8 cellular contexts compared by ENCODE assay signal in the genomic region with DNA sequence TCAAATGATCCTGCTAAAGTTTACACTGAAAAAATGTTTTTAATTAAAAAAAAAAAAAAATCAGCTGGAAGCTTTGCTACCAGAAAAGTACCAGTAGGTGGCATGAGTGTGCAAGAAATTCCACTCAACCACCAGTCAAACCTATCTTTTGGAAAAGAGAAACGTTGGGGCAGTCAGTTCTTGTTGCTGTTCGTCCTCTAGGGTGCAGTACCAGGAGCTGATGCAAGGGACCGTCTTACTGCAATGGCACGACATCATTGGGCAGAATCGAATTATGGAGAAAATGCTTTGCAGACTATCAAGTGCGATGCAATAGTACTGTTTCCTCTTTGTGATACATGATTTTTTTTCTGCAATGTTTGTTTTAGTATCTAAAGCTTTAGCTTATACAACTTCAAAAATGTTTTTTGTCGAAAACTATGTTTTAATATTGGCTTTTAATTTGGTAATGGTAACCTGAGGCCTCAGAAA. TPM values are rescaled to one million over a fixed set of nuclear protein-coding genes. Genes with fewer than 3 reads are reported as not detected.
A peak's percentile ranks its signal among the peaks of the same experiment; 100 is the strongest.
DNase-seq lines count a peak whose midpoint lies in the region; ATAC-seq and TF ChIP-seq lines count a peak whose summit lies in the region.

No MANE protein-coding gene starts in this region.

- H3K4me1 Mint-ChIP-seq in IgD-negative memory B cell: peaks cover 0 to 6% (median 5%) of the 10 kb centered on the region in 3 donors
- peaks cover 1 to 31% (median 11%) of the 10 kb centered on the region in 4 donors for H3K4me1 Mint-ChIP-seq in naive thymus-derived CD8-positive, alpha-beta T cell

- no peak overlapping the region for H3K27ac ChIP-seq in DND-41 (ENCODE audit: low read length)
- peak overlapping the region in 1 of 2 donors; percentile 48 for H3K27ac ChIP-seq in thoracic aorta

- peaks cover 4% of the 10 kb centered on the region; the same call in 1 of the 2 replicates for H3K36me3 ChIP-seq in DND-41 (ENCODE audit: insufficient read depth, low read length)
- peaks cover 2% of the 10 kb centered on the region for H3K36me3 ChIP-seq in NT2/D1 (ENCODE audit: insufficient read depth, insufficient read length, low read length)
- H3K36me3 ChIP-seq in thoracic aorta: peaks cover 3% of the 10 kb centered on the region

- no peak overlapping the region for H2AFZ ChIP-seq in DND-41 (ENCODE audit: low read depth, low read length)

- ATAC-seq in DND-41 (ENCODE audit: insufficient read depth, low read depth) (peak; percentile 100), GM21619 (IDR thresholded peaks at IDR 0.05; ENCODE audit: unreplicated experiment) (peak; percentile 94), thoracic aorta (ENCODE audit: insufficient number of reproducible peaks, low FRiP score, low read depth) (peak; percentile 74)
- ATAC-seq in naive thymus-derived CD8-positive, alpha-beta T cell: peak; percentile 56 to 73

- no peak overlapping the region for H3K9ac ChIP-seq in DND-41 (ENCODE audit: low read depth, low read length)
- no peak overlapping the region for H3K9ac ChIP-seq in NT2/D1 (ENCODE audit: insufficient read length, low read depth)

- H3K4me2 ChIP-seq in DND-41 (ENCODE audit: insufficient read depth, low read length): no peak overlapping the region

- peak overlapping the region in 2 of 3 donors; percentile 61 to 88 for H3K27ac Mint-ChIP-seq in IgD-negative memory B cell
- peak overlapping the region in 4 of 10 donors; percentile 42 to 91 (median 68) for H3K27ac Mint-ChIP-seq in naive thymus-derived CD8-positive, alpha-beta T cell

- no peaks in the 10 kb centered on the region for H3K36me3 Mint-ChIP-seq in IgD-negative memory B cell
- peaks cover 0 to 20% (median 1%) of the 10 kb centered on the region in 3 donors for H3K36me3 Mint-ChIP-seq in naive thymus-derived CD8-positive, alpha-beta T cell

- POLR2A ChIA-PET in naive thymus-derived CD8-positive, alpha-beta T cell (lab: Charles Lee): interaction anchor here (0.6 to 2.2 kb wide), 19 partner anchors 13 to 547 kb away, joined by 3 to 23 read pairs (median 3); a partner anchor contains a TSS

- H4K20me1 ChIP-seq in DND-41 (ENCODE audit: insufficient read depth, low read length): no peaks in the 10 kb centered on the region

- H3K9me3 ChIP-seq in DND-41 (ENCODE audit: insufficient read depth, low read length, severe bottlenecking): no peaks in the 10 kb centered on the region
- H3K9me3 ChIP-seq in NT2/D1 (ENCODE audit: insufficient read depth, low read length): no peaks in the 10 kb centered on the region
- H3K9me3 ChIP-seq in thoracic aorta: no peaks in the 10 kb centered on the region

- no peaks in the 10 kb centered on the region for H3K9me3 Mint-ChIP-seq in IgD-negative memory B cell
- no peaks in the 10 kb centered on the region for H3K9me3 Mint-ChIP-seq in naive thymus-derived CD8-positive, alpha-beta T cell

- H3K4me3 Mint-ChIP-seq in IgD-negative memory B cell: peak overlapping the region in 1 of 4 donors; percentile 1
- H3K4me3 Mint-ChIP-seq in naive thymus-derived CD8-positive, alpha-beta T cell: peak overlapping the region in 1 of 10 donors; percentile 27

- DNase-seq in DND-41: peak; percentile 75
- DNase-seq in NT2/D1 (ENCODE audit: low read depth, low spot score): peak; percentile 86
- peak; percentile 29 for DNase-seq in activated CD8-positive, alpha-beta memory T cell treated with anti-CD3 and anti-CD28 coated beads, Interleukin-2, amount 50 U/mL, for 1 hour (ENCODE audit: extremely low read depth)
- DNase-seq in erythroblast (lab: John Stamatoyannopoulos, UW): peak; percentile 94 to 96
- peak in 9 of 10 donors; percentile 48 to 87 (median 76) for DNase-seq in naive thymus-derived CD8-positive, alpha-beta T cell
- DNase-seq in thoracic aorta (ENCODE audit: low spot score): no peak

- TF ChIP-seq POLR2A in erythroblast (IDR thresholded peaks at IDR 0.05; ENCODE audit: low read length): no peak

- H3K27me3 Mint-ChIP-seq in IgD-negative memory B cell: no peaks in the 10 kb centered on the region
- H3K27me3 Mint-ChIP-seq in naive thymus-derived CD8-positive, alpha-beta T cell: no peaks in the 10 kb centered on the region

- H3K27me3 ChIP-seq in DND-41 (ENCODE audit: insufficient read depth, low read length, poor library complexity): no peaks in the 10 kb centered on the region
- no peaks in the 10 kb centered on the region for H3K27me3 ChIP-seq in NT2/D1 (ENCODE audit: insufficient read depth, insufficient read length)
- H3K27me3 ChIP-seq in thoracic aorta (replicated peaks; ENCODE audit: insufficient read depth): no peaks in the 10 kb centered on the region

- no peaks in the 10 kb centered on the region for H3K79me2 ChIP-seq in DND-41 (ENCODE audit: insufficient read depth, low read length)

- no peak overlapping the region for H3K4me3 ChIP-seq in DND-41 (ENCODE audit: low read depth in 1 of 2, low read length in 2 of 2)
- no peak overlapping the region for H3K4me3 ChIP-seq in NT2/D1 (ENCODE audit: insufficient read length, low read depth)
- H3K4me3 ChIP-seq in thoracic aorta: no peak overlapping the region

- TF ChIP-seq CTCF in DND-41 (IDR thresholded peaks at IDR 0.05; ENCODE audit: borderline replicate concordance, extremely low read depth, low read length, poor library complexity, severe bottlenecking) (peak; percentile 89), thoracic aorta (IDR thresholded peaks at IDR 0.05) (peak; percentile 82)

- H3K4me1 ChIP-seq in DND-41 (ENCODE audit: insufficient read depth, low read length) (peaks cover 3% of the 10 kb centered on the region; the same call in 1 of the 2 replicates), NT2/D1 (ENCODE audit: insufficient read depth, insufficient read length) (no peaks in the 10 kb centered on the region), thoracic aorta (ENCODE audit: control insufficient read depth in 1 of 2, low read depth in 2 of 2) (no peaks in the 10 kb centered on the region)

RNA-seq across cellular contexts. Expression of a gene that starts 18.3 kb away (rescaled TPM):
- polyA plus RNA-seq in IgD-negative memory B cell: 194 TPM
- total RNA-seq in naive thymus-derived CD8-positive, alpha-beta T cell: 100 to 1,000 TPM in 1 of 2 experiments, 10 to 100 TPM in 1; 99.8 to 106 TPM
- polyA plus RNA-seq in naive thymus-derived CD8-positive, alpha-beta T cell: 100 to 1,000 TPM in 2 of 3 donors, 10 to 100 TPM in 1; 88.3 to 155 (median 103) TPM
- 100 to 1,000 TPM in 1 of 2 donors, 10 to 100 TPM in 1; 83.9 to 103 TPM for total RNA-seq in thoracic aorta
